ENCODE assay signal across 15 cellular contexts in the genomic region with DNA sequence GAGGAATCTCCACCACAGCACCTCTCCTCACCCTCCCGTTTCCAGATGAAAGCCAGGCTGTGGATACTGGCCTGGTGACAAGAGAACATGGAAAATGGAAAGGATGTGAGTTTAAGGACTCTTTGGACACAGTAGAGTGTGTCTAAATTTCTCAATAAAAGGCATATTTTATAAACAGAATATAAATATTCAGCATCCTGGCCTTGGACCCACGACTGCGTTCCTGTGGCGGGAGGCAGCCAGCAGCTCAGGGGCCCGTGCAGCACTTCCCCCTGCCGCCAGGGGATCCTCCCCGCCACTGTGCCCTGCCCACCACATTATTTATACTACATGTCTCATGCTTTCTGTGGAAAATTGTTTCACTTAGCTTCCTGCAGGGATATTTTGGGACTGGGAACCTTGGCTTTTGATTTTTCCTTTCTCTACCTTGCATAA.
DNase-seq lines count a peak whose midpoint lies in the region; ATAC-seq and TF ChIP-seq lines count a peak whose summit lies in the region.
"Had no signal": no experiment of that assay in that cellular context is flagged by ENCODE, and none has a peak within 500 bp of the region (broad histone marks: within the 10 kb centered on the region; RNA-seq: fewer than 3 reads in every experiment).

No MANE protein-coding gene starts in this region.

- H3K4ac ChIP-seq in IMR-90 (ENCODE audit: low read depth, low read length), result peak overlapping the region; percentile 93

- peaks cover 0 to 4% (median 0%) of the 10 kb centered on the region in 5 donors for H3K27me3 Mint-ChIP-seq in naive thymus-derived CD8-positive, alpha-beta T cell

- H4K5ac ChIP-seq in IMR-90 (ENCODE audit: low read depth, low read length), result no peak overlapping the region

- no peak overlapping the region for H2AFZ ChIP-seq in IMR-90 (replicated peaks; ENCODE audit: low read length, poor library complexity)

- peak overlapping the region; percentile 92; the same call in 1 of the 3 replicates for H2BK15ac ChIP-seq in IMR-90 (ENCODE audit: low read depth, low read length)

- TF ChIP-seq CTCF in AG04449 (IDR thresholded peaks at IDR 0.05; ENCODE audit: insufficient read depth, low read length, missing control alignments), result peak; percentile 5
- TF ChIP-seq CTCF in IMR-90 (conservative IDR thresholded peaks at IDR 0.05; ENCODE audit: low read depth, low read length), result peak; percentile 11; the same call in 1 of the 2 replicates
- TF ChIP-seq CTCF in esophagus squamous epithelium (IDR thresholded peaks at IDR 0.05), result no peak

- H4K8ac ChIP-seq in IMR-90 (ENCODE audit: low read depth in 2 of 2, low read length in 2 of 2), result peak overlapping the region in 1 of 2 experiments; percentile 81; a peak in 2 of 4 replicates

- no CpG with 5 or more reads among the region's 7 CpGs for WGBS in IMR-90 (ENCODE audit: extremely low coverage in 2 of 2, insufficient read length in 1 of 2), 2 experiments
- WGBS in esophagus squamous epithelium, 2 donors, result 22 to 28% methylated on average over 5 to 6 of the region's 7 CpGs

- peak overlapping the region; percentile 94 for H3K14ac ChIP-seq in IMR-90 (replicated peaks; ENCODE audit: low read depth, low read length)

- DNase-seq in AG04449 (ENCODE audit: low read depth, low spot score) (no peak), IMR-90 (peak; percentile 30), esophagus squamous epithelium (lab: John Stamatoyannopoulos, UW) (no peak), NCI-H2196 treated with DMSO at 0.1 percent for 48 hours (lab: John Stamatoyannopoulos, UW; ENCODE audit: unreplicated experiment) (no peak), DMS79 (lab: John Stamatoyannopoulos, UW) (no peak), NCI-H128 (lab: John Stamatoyannopoulos, UW; ENCODE audit: unreplicated experiment) (no peak)
- DNase-seq in naive thymus-derived CD8-positive, alpha-beta T cell, result peak in 1 of 10 donors; percentile 5
- DNase-seq: activated CD4-positive, alpha-beta T cell treated with anti-CD3 and anti-CD28 coated beads, Interleukin-2, amount 10 ng/mL, durations not matched to agents 24 days and 14 days; activated naive CD4-positive, alpha-beta T cell treated with anti-CD3 and anti-CD28 coated beads for 36 hours; CD4-positive, alpha-beta T cell; mammary epithelial cell; NCI-H226; small intestine had no signal

- H3K18ac ChIP-seq in IMR-90 (ENCODE audit: low read depth, low read length), result peak overlapping the region; percentile 68

- H3K79me1 ChIP-seq in IMR-90 (ENCODE audit: low read depth in 1 of 2, low read length in 2 of 2), result no peaks in the 10 kb centered on the region; a peak in 1 of 4 replicates

- CTCF ChIA-PET in AG04449 (lab: Yijun Ruan, JAX) (interaction anchor here (0.8 to 4.4 kb wide), 17 partner anchors 9 to 698 kb away, joined by 3 to 54 read pairs (median 7); no protein-coding TSS in a partner anchor), IMR-90 (lab: Yijun Ruan, JAX) (interaction anchor here (0.8 to 2.2 kb wide), 10 partner anchors 9 to 178 kb away, joined by 3 to 8 read pairs (median 4); no protein-coding TSS in a partner anchor)

- BruUV-seq in IMR-90 (replicated peaks; lab: Mats Ljungman, UMichigan), result no TSS peak

- H3K56ac ChIP-seq in IMR-90 (ENCODE audit: extremely low read depth, insufficient read depth, low read length), result 0 out of 2 replicates have a peak overlapping the region, but pooled peaks have one; percentile 46

- no peaks in the 10 kb centered on the region for H4K20me1 ChIP-seq in IMR-90 (ENCODE audit: insufficient read depth, low read length)

- in situ Hi-C loops in IMR-90 (cut with MboI; ENCODE audit: low sequenced_read_pairs), result loop anchor here (10.0 kb wide), 1 partner anchor 172 kb away; no protein-coding TSS in a partner anchor

- ATAC-seq in IMR-90 (ENCODE audit: low read depth) (peak; percentile 59), esophagus mucosa (no peak)
- ATAC-seq in naive thymus-derived CD8-positive, alpha-beta T cell, result no peak

- H3K4me1 ChIP-seq in IMR-90 (ENCODE audit: control insufficient read depth, insufficient read depth, low read length), result peaks cover 14% of the 10 kb centered on the region
- peaks cover 13 to 42% (median 18%) of the 10 kb centered on the region in 3 donors for H3K4me1 ChIP-seq in esophagus squamous epithelium

- H4K91ac ChIP-seq in IMR-90 (ENCODE audit: insufficient read depth, low read depth, low read length), result peak overlapping the region; percentile 75; the same call in 1 of the 2 replicates

- H3K9me3 ChIP-seq in IMR-90 (ENCODE audit: control insufficient read depth, insufficient read depth, low read length) (no peaks in the 10 kb centered on the region), esophagus squamous epithelium (no peaks in the 10 kb centered on the region)
- H3K9me3 ChIP-seq: SJSA1 had no signal

- H3K9me3 Mint-ChIP-seq in naive thymus-derived CD8-positive, alpha-beta T cell, result no peaks in the 10 kb centered on the region
- H3K9me3 Mint-ChIP-seq: activated CD4-positive, alpha-beta T cell treated with anti-CD3 and anti-CD28 coated beads, Interleukin-2, amount 10 ng/mL, durations not matched to agents 24 days and 14 days; activated naive CD4-positive, alpha-beta T cell treated with anti-CD3 and anti-CD28 coated beads for 36 hours; CD4-positive, alpha-beta T cell had no signal

- H3K9me1 ChIP-seq in IMR-90 (ENCODE audit: insufficient read depth, low read length), result peaks cover 14% of the 10 kb centered on the region

- H3K27me3 ChIP-seq in IMR-90 (ENCODE audit: control insufficient read depth, insufficient read depth, low read length) (no peaks in the 10 kb centered on the region), esophagus squamous epithelium (no peaks in the 10 kb centered on the region)
- H3K27me3 ChIP-seq: SJSA1 had no signal

- no peaks in the 10 kb centered on the region for H3K36me3 Mint-ChIP-seq in naive thymus-derived CD8-positive, alpha-beta T cell

- H3K4me1 Mint-ChIP-seq in naive thymus-derived CD8-positive, alpha-beta T cell, result peaks cover 7 to 12% (median 10%) of the 10 kb centered on the region in 4 donors

- H3K36me3 ChIP-seq in IMR-90 (ENCODE audit: control insufficient read depth, insufficient read depth, low read length) (no peaks in the 10 kb centered on the region), esophagus squamous epithelium (no peaks in the 10 kb centered on the region)
- H3K36me3 ChIP-seq: SJSA1 had no signal

- no peak overlapping the region for H3K4me3 ChIP-seq in AG04449 (ENCODE audit: low read depth, low read length)
- H3K4me3 ChIP-seq in IMR-90 (ENCODE audit: insufficient read depth, low read depth, low read length), result no peak overlapping the region
- no peak overlapping the region for H3K4me3 ChIP-seq in esophagus squamous epithelium
- H3K4me3 ChIP-seq: SJSA1 had no signal

- H3K27ac ChIP-seq in IMR-90 (ENCODE audit: insufficient read depth, low read length) (peak overlapping the region; percentile 19; the same call in 1 of the 2 replicates), esophagus squamous epithelium (peak overlapping the region in 3 of 4 donors; percentile 63 to 73 (median 63))
- H3K27ac ChIP-seq: SJSA1 had no signal

- POLR2A ChIA-PET in AG04449 (lab: Yijun Ruan, JAX), result no interaction called here
- POLR2A ChIA-PET in IMR-90 (lab: Charles Lee; ENCODE audit: unreplicated experiment), result no interaction called here
- POLR2A ChIA-PET in naive thymus-derived CD8-positive, alpha-beta T cell (lab: Charles Lee), result no interaction called here

- H2BK120ac ChIP-seq in IMR-90 (ENCODE audit: low read depth, low read length), result peak overlapping the region; percentile 94

- H3K27ac Mint-ChIP-seq in naive thymus-derived CD8-positive, alpha-beta T cell, result peak overlapping the region in 7 of 10 donors; percentile 5 to 85 (median 64)
- H3K27ac Mint-ChIP-seq: activated CD4-positive, alpha-beta T cell treated with anti-CD3 and anti-CD28 coated beads, Interleukin-2, amount 10 ng/mL, durations not matched to agents 24 days and 14 days; activated naive CD4-positive, alpha-beta T cell treated with anti-CD3 and anti-CD28 coated beads for 36 hours; CD4-positive, alpha-beta T cell had no signal

- peak overlapping the region; percentile 12 for H2BK5ac ChIP-seq in IMR-90 (ENCODE audit: low read depth, low read length, poor library complexity, severe bottlenecking)

- H2AK9ac ChIP-seq in IMR-90 (replicated peaks; ENCODE audit: low read depth, low read length, poor library complexity), result peak overlapping the region; percentile 29

- no peak overlapping the region for H3K9ac ChIP-seq in IMR-90 (ENCODE audit: low read depth, low read length)

- peak overlapping the region; percentile 87; the same call in 1 of the 2 replicates for H3K23ac ChIP-seq in IMR-90 (ENCODE audit: low read depth, low read length)

- H3K4me2 ChIP-seq in IMR-90 (ENCODE audit: low read depth, low read length), result peak overlapping the region; percentile 44; the same call in 1 of the 2 replicates

- no peak for TF ChIP-seq RAD21 in IMR-90 (IDR thresholded peaks at IDR 0.05; ENCODE audit: low read length)

- peak overlapping the region; percentile 85 for H2BK20ac ChIP-seq in IMR-90 (ENCODE audit: low read depth, low read length)

- TF ChIP-seq POLR2A in IMR-90 (IDR thresholded peaks at IDR 0.05; ENCODE audit: low read depth, low read length), result no peak
- no peak for TF ChIP-seq POLR2A in esophagus squamous epithelium (IDR thresholded peaks at IDR 0.05)

- H3K4me3 Mint-ChIP-seq in naive thymus-derived CD8-positive, alpha-beta T cell, result peak overlapping the region in 2 of 10 donors; percentile 26 to 58
- H3K4me3 Mint-ChIP-seq: activated CD4-positive, alpha-beta T cell treated with anti-CD3 and anti-CD28 coated beads, Interleukin-2, amount 10 ng/mL, durations not matched to agents 24 days and 14 days; activated naive CD4-positive, alpha-beta T cell treated with anti-CD3 and anti-CD28 coated beads for 36 hours; CD4-positive, alpha-beta T cell had no signal

- dilution Hi-C loops in IMR-90 (cut with HindIII; ENCODE audit: low sequenced_read_pairs, unreplicated experiment), result no loop called here

- peak overlapping the region; percentile 94 for H2AK5ac ChIP-seq in IMR-90 (ENCODE audit: low read depth, low read length)

- intact Hi-C loops in IMR-90 (cut with micrococcal nuclease), result loop anchor here (2.0 to 5.0 kb wide), 3 partner anchors 32 to 110 kb away; a partner anchor contains a TSS
- intact Hi-C loops in esophagus squamous epithelium (cut with DNase I), result loop anchor here (10.0 kb wide), 1 partner anchor 172 kb away; no protein-coding TSS in a partner anchor

TF ChIP-seq in IMR-90, 13 proteins besides CTCF, POLR2A, EP300 and RAD21 (continues in another document):
- TF ChIP-seq MAFK (IDR thresholded peaks at IDR 0.05; ENCODE audit: low read depth, low read length) (no peak), MXI1 (IDR thresholded peaks at IDR 0.05; ENCODE audit: borderline replicate concordance, low read depth, low read length) (no peak), MAZ (IDR thresholded peaks at IDR 0.05; ENCODE audit: borderline replicate concordance, low read depth, low read length) (peak; percentile 17; the same call in 1 of the 2 replicates), SMC3 (IDR thresholded peaks at IDR 0.05; ENCODE audit: low read depth, low read length) (no peak)

Comparison
In these comparisons a context has a peak if more than half of its experiments do, and no peak if none do; other contexts are left out.
1. CTCF ChIP-seq: peak in AG04449 (single experiment) and IMR-90 (single experiment); none in esophagus squamous epithelium (0 of 6).